In genomic region chr9:126957687-126958053, GRCh38 we compare ENCODE assay signal across 10 cellular contexts. TPM values are rescaled to one million over a fixed set of nuclear protein-coding genes. Genes with fewer than 3 reads are reported as not detected.
A peak's percentile ranks its signal among the peaks of the same experiment; 100 is the strongest.
DNase-seq lines count a peak whose midpoint lies in the region; ATAC-seq and TF ChIP-seq lines count a peak whose summit lies in the region.
"Had no signal": no experiment of that assay in that cellular context is flagged by ENCODE, and none has a peak within 500 bp of the region (broad histone marks: within the 10 kb centered on the region; RNA-seq: fewer than 3 reads in every experiment).

No MANE protein-coding gene starts in this region.

- H3K4me1 ChIP-seq in gastroesophageal sphincter (peaks cover 0 to 40% (median 5%) of the 10 kb centered on the region in 3 donors), rectal smooth muscle tissue (ENCODE audit: control insufficient read depth, insufficient read depth, low read length) (peaks cover 20% of the 10 kb centered on the region)

- WGBS in gastroesophageal sphincter (ENCODE audit: low coverage in 1 of 2), 2 donors: 19 to 25% methylated on average over 2 to 3 of the region's 3 CpGs

- ATAC-seq in gastroesophageal sphincter (peak; percentile 46), GM19023 (IDR thresholded peaks at IDR 0.05; ENCODE audit: unreplicated experiment) (no peak)

- H3K27ac ChIP-seq in WERI-Rb-1 (peak overlapping the region; percentile 89), gastroesophageal sphincter (peak overlapping the region in 3 of 4 donors; percentile 48 to 79 (median 67)), rectal smooth muscle tissue (ENCODE audit: low read depth, low read length) (peak overlapping the region; percentile 62)

- TF ChIP-seq CTCF in WERI-Rb-1 (IDR thresholded peaks at IDR 0.05; ENCODE audit: low read depth, low read length) (no peak), gastroesophageal sphincter (IDR thresholded peaks at IDR 0.05) (no peak)

- H3K36me3 ChIP-seq in WERI-Rb-1 (no peaks in the 10 kb centered on the region), gastroesophageal sphincter (no peaks in the 10 kb centered on the region), rectal smooth muscle tissue (ENCODE audit: control insufficient read depth, insufficient read depth, low read length) (no peaks in the 10 kb centered on the region)

- no peak overlapping the region for H3K9ac ChIP-seq in rectal smooth muscle tissue (ENCODE audit: low read length)

- no peak for TF ChIP-seq EP300 in gastroesophageal sphincter (IDR thresholded peaks at IDR 0.05)

- TF ChIP-seq POLR2A in gastroesophageal sphincter (IDR thresholded peaks at IDR 0.05): no peak

- H3K27me3 ChIP-seq in WERI-Rb-1 (ENCODE audit: insufficient read depth, low read depth, severe bottlenecking) (no peaks in the 10 kb centered on the region), gastroesophageal sphincter (no peaks in the 10 kb centered on the region), rectal smooth muscle tissue (ENCODE audit: control insufficient read depth, insufficient read depth, low read length) (no peaks in the 10 kb centered on the region)

- H3K9me3 ChIP-seq in WERI-Rb-1 (ENCODE audit: severe bottlenecking) (no peaks in the 10 kb centered on the region), gastroesophageal sphincter (no peaks in the 10 kb centered on the region)

- no peak overlapping the region for H3K4me3 ChIP-seq in WERI-Rb-1 (ENCODE audit: low read depth, low read length)
- no peak overlapping the region for H3K4me3 ChIP-seq in gastroesophageal sphincter
- no peak overlapping the region for H3K4me3 ChIP-seq in rectal smooth muscle tissue (ENCODE audit: low read length)

- peak; percentile 63 for DNase-seq in ELR (ENCODE audit: low read depth)
- DNase-seq in WERI-Rb-1: peak; percentile 33
- no peak for DNase-seq in hypothalamus (lab: John Stamatoyannopoulos, UW)
- no peak for DNase-seq in NCI-H345 (lab: John Stamatoyannopoulos, UW)
- DNase-seq in stimulated activated CD4-positive, alpha-beta T cell treated with anti-CD3 and anti-CD28 coated beads, Interleukin-4, amount 100 ng/mL, for 1 hour: no peak
- DNase-seq: activated B cell treated with CpG ODN at 0.5 μM for 24 hours; CD4-positive, alpha-beta memory T cell had no signal

RNA-seq across cellular contexts. Expression of gene RALGPS1, which starts 43.1 kb away (rescaled TPM):
- total RNA-seq in gastroesophageal sphincter: 10 to 100 TPM in 2 of 4 donors, 1 to 10 TPM in 2; 5.9 to 17.4 (median 11.3) TPM

Comparison
In these comparisons a context has a peak if more than half of its experiments do, and no peak if none do; other contexts are left out.
1. DNase-seq: peak in ELR (single experiment) and WERI-Rb-1 (single experiment); none in hypothalamus (0 of 51), NCI-H345 (single experiment) and stimulated activated CD4-positive, alpha-beta T cell treated with anti-CD3 and anti-CD28 coated beads, Interleukin-4, amount 100 ng/mL, for 1 hour (single experiment).
2. Peak in every context shown above with its lines, with median percentiles within 50 percentile points of each other: H3K27ac ChIP-seq.